ENCODE assay signal across 8 cellular contexts in genomic region chr3:112132975-112133448, GRCh38. TPM values are rescaled to one million over a fixed set of nuclear protein-coding genes. Genes with fewer than 3 reads are reported as not detected.
A peak's percentile ranks its signal among the peaks of the same experiment; 100 is the strongest.
DNase-seq lines count a peak whose midpoint lies in the region; ATAC-seq, FAIRE-seq and TF ChIP-seq lines count a peak whose summit lies in the region.

A gene with protein sequence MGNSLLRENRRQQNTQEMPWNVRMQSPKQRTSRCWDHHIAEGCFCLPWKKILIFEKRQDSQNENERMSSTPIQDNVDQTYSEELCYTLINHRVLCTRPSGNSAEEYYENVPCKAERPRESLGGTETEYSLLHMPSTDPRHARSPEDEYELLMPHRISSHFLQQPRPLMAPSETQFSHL (minus strand): TSS chr3:112133248. CDS start chr3:112133120, 128 bp downstream.

- peak; percentile 91 for TF ChIP-seq POLR2A in GM12891 (IDR thresholded peaks at IDR 0.05; ENCODE audit: low read depth, low read length)

- DNase-seq in GM12891 (ENCODE audit: insufficient read length, low spot score) (no peak), NCI-H1436 (lab: John Stamatoyannopoulos, UW) (peak; percentile 50), memory B cell (ENCODE audit: low spot score in 2 of 2) (peak; percentile 43 to 67), ecto neural progenitor cell (ENCODE audit: low spot score) (no peak), NCI-H2081 (lab: John Stamatoyannopoulos, UW) (no peak)
- peak; percentile 76 to 77 for DNase-seq in activated T-cell treated with anti-CD3 and anti-CD28 coated beads, Interleukin-2, amount 50 U/mL, for 72 hours
- peak; percentile 61 to 83 for DNase-seq in stimulated activated naive CD8-positive, alpha-beta T cell treated with anti-CD3 and anti-CD28 coated beads, Interleukin-15, amount 100 ng/mL, for 72 hours

- H3K27me3 Mint-ChIP-seq in activated T-cell treated with anti-CD3 and anti-CD28 coated beads, Interleukin-2, amount 50 U/mL, for 72 hours (ENCODE audit: low read depth): no peaks in the 10 kb centered on the region
- H3K27me3 Mint-ChIP-seq in memory B cell: no peaks in the 10 kb centered on the region
- H3K27me3 Mint-ChIP-seq in stimulated activated naive CD8-positive, alpha-beta T cell treated with anti-CD3 and anti-CD28 coated beads, Interleukin-15, amount 100 ng/mL, for 72 hours: no peaks in the 10 kb centered on the region

- peak within 1 kb of the TSS; percentile 93 to 96 for H3K4me3 Mint-ChIP-seq in activated T-cell treated with anti-CD3 and anti-CD28 coated beads, Interleukin-2, amount 50 U/mL, for 72 hours
- peak within 1 kb of the TSS; percentile 90 for H3K4me3 Mint-ChIP-seq in memory B cell
- peak within 1 kb of the TSS; percentile 97 to 98 for H3K4me3 Mint-ChIP-seq in stimulated activated naive CD8-positive, alpha-beta T cell treated with anti-CD3 and anti-CD28 coated beads, Interleukin-15, amount 100 ng/mL, for 72 hours

- H3K4me1 Mint-ChIP-seq in activated T-cell treated with anti-CD3 and anti-CD28 coated beads, Interleukin-2, amount 50 U/mL, for 72 hours (ENCODE audit: low read depth): peaks cover 93% of the 10 kb centered on the region
- H3K4me1 Mint-ChIP-seq in memory B cell: peaks cover 38% of the 10 kb centered on the region
- peaks cover 87% of the 10 kb centered on the region for H3K4me1 Mint-ChIP-seq in stimulated activated naive CD8-positive, alpha-beta T cell treated with anti-CD3 and anti-CD28 coated beads, Interleukin-15, amount 100 ng/mL, for 72 hours

- peak within 1 kb of the TSS; percentile 88 for H3K27ac Mint-ChIP-seq in activated T-cell treated with anti-CD3 and anti-CD28 coated beads, Interleukin-2, amount 50 U/mL, for 72 hours
- peak within 1 kb of the TSS; percentile 92 for H3K27ac Mint-ChIP-seq in memory B cell
- H3K27ac Mint-ChIP-seq in stimulated activated naive CD8-positive, alpha-beta T cell treated with anti-CD3 and anti-CD28 coated beads, Interleukin-15, amount 100 ng/mL, for 72 hours: peak within 1 kb of the TSS; percentile 81 to 93

- ATAC-seq in GM21825 (IDR thresholded peaks at IDR 0.05; ENCODE audit: unreplicated experiment) (peak; percentile 75), memory B cell (ENCODE audit: low read depth) (peak; percentile 77)
- peak; percentile 86 to 88 for ATAC-seq in activated T-cell treated with anti-CD3 and anti-CD28 coated beads, Interleukin-2, amount 50 U/mL, for 72 hours (replicated peaks in 1 of 2)
- ATAC-seq in stimulated activated naive CD8-positive, alpha-beta T cell treated with anti-CD3 and anti-CD28 coated beads, Interleukin-15, amount 100 ng/mL, for 72 hours: peak; percentile 93

- FAIRE-seq in GM12891 (lab: Jason Lieb, UNC): peak; percentile 100

- no peaks in the 10 kb centered on the region for H3K9me3 Mint-ChIP-seq in activated T-cell treated with anti-CD3 and anti-CD28 coated beads, Interleukin-2, amount 50 U/mL, for 72 hours
- no peaks in the 10 kb centered on the region for H3K9me3 Mint-ChIP-seq in memory B cell
- H3K9me3 Mint-ChIP-seq in stimulated activated naive CD8-positive, alpha-beta T cell treated with anti-CD3 and anti-CD28 coated beads, Interleukin-15, amount 100 ng/mL, for 72 hours: no peaks in the 10 kb centered on the region

- H3K36me3 Mint-ChIP-seq in activated T-cell treated with anti-CD3 and anti-CD28 coated beads, Interleukin-2, amount 50 U/mL, for 72 hours (ENCODE audit: insufficient read depth in 2 of 2): peaks cover 4 to 6% of the 10 kb centered on the region in 2 donors
- H3K36me3 Mint-ChIP-seq in memory B cell: no peaks in the 10 kb centered on the region

TF ChIP-seq in GM12891, 5 proteins besides CTCF, POLR2A, EP300 and RAD21:
- peak; percentile 86 for TF ChIP-seq POU2F2 (IDR thresholded peaks at IDR 0.05; ENCODE audit: low read depth, low read length)
- peak; percentile 82 for TF ChIP-seq SPI1 (IDR thresholded peaks at IDR 0.05; ENCODE audit: low read depth, low read length)
- TF ChIP-seq TAF1 (IDR thresholded peaks at IDR 0.05; ENCODE audit: low read depth, low read length): peak; percentile 96
- peak; percentile 91 for TF ChIP-seq POLR2AphosphoS5 (IDR thresholded peaks at IDR 0.05; ENCODE audit: low read depth, low read length)
- peak; percentile 47 for TF ChIP-seq PAX5 (IDR thresholded peaks at IDR 0.05; ENCODE audit: insufficient read depth, low read length, severe bottlenecking)

RNA-seq across cellular contexts. Expression of the gene that starts here (rescaled TPM):
- polyA plus RNA-seq in GM12891 (2012; ENCODE audit: low read depth, missing spikeins): 169 TPM
- total RNA-seq in activated T-cell treated with anti-CD3 and anti-CD28 coated beads, Interleukin-2, amount 50 U/mL, for 72 hours: 10 to 100 TPM; 17.8 to 26.5 TPM

Comparison
In these comparisons a context has a peak if more than half of its experiments do, and no peak if none do; other contexts are left out.
1. DNase-seq: peak in NCI-H1436 (single experiment), activated T-cell treated with anti-CD3 and anti-CD28 coated beads, Interleukin-2, amount 50 U/mL, for 72 hours (2 of 2), memory B cell (2 of 2) and stimulated activated naive CD8-positive, alpha-beta T cell treated with anti-CD3 and anti-CD28 coated beads, Interleukin-15, amount 100 ng/mL, for 72 hours (2 of 2); none in GM12891 (single experiment), ecto neural progenitor cell (single experiment) and NCI-H2081 (0 of 2).
2. Peak in every context shown above with its lines, with median percentiles within 50 percentile points of each other: ATAC-seq, H3K27ac Mint-ChIP-seq and H3K4me3 Mint-ChIP-seq.